In the genomic region with DNA sequence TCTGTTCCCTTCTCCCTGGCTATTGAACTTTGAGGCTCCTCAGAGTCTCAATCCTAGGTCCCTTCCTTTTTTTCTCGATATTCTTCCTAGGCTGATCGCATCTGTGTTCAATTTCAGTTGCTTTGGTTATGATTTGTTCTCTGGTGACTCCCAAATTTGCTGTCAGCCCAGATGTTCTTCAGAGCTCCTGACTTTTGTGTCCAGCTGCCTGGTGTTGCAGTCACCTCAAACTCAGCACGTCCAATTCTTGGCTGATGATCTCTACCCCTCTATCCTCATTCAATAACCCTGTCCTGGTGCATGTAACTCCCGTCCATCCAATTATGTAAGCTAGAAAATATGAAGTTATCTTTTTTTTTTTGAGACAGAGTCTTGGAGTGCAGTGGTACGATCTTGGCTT, we compare ENCODE assay signal across 29 cellular contexts.
"Had no signal": no experiment of that assay in that cellular context is flagged by ENCODE, and none has a peak within 500 bp of the region (broad histone marks: within the 10 kb centered on the region; RNA-seq: fewer than 3 reads in every experiment).

No MANE protein-coding gene starts in this region.

- H3K4me3 Mint-ChIP-seq: activated CD4-positive, alpha-beta T cell treated with anti-CD3 and anti-CD28 coated beads, Interleukin-2, amount 10 ng/mL, durations not matched to agents 24 days and 14 days; activated CD8-positive, alpha-beta T cell treated with anti-CD3 and anti-CD28 coated beads for 36 hours; activated naive CD8-positive, alpha-beta T cell treated with anti-CD3 and anti-CD28 coated beads for 36 hours; activated T-cell treated with anti-CD3 and anti-CD28 coated beads, Interleukin-2, amount 50 U/mL, for 72 hours; activated T-helper 17 cell treated with anti-CD3 and anti-CD28 coated beads, Interleukin-2, amount 50 U/mL, for 72 hours had no signal

- DNase-seq: activated CD4-positive, alpha-beta T cell treated with anti-CD3 and anti-CD28 coated beads, Interleukin-2, amount 10 ng/mL, durations not matched to agents 24 days and 14 days; activated CD4-positive, alpha-beta T cell treated with anti-CD3 and anti-CD28 coated beads, Interleukin-2, amount 50 U/mL, for 4 hours; activated CD8-positive, alpha-beta T cell treated with anti-CD3 and anti-CD28 coated beads for 36 hours; activated effector memory CD4-positive, alpha-beta T cell treated with anti-CD3 and anti-CD28 coated beads, Interleukin-2, amount 50 U/mL, for 16 hours; activated naive CD4-positive, alpha-beta T cell; activated naive CD4-positive, alpha-beta T cell treated with anti-CD3 and anti-CD28 coated beads, Interleukin-2, amount 50 U/mL, for 16 hours; activated naive CD8-positive, alpha-beta T cell treated with anti-CD3 and anti-CD28 coated beads for 36 hours; activated T-cell treated with anti-CD3 and anti-CD28 coated beads, Interleukin-2, amount 50 U/mL, for 1 hour; activated T-cell treated with anti-CD3 and anti-CD28 coated beads, Interleukin-2, amount 50 U/mL, for 72 hours; amniotic stem cell; aorta; MM.1S; MV-4-11; NCI-H1092; NCI-H1436 treated with DMSO at 0.1 percent for 48 hours; NCI-H1694 treated with DMSO at 0.1 percent for 48 hours; NCI-H2029; NCI-H510A; NCI-H526; NCI-H748 treated with DMSO at 0.1 percent for 48 hours; NK-92 treated with Interleukin-12 subunit alpha and Interleukin-12 subunit beta, amount 100 ng/mL, for 24 hours; PC-3; Peyer's patch; RPMI8226; T1000; WERI-Rb-1 had no signal

- ATAC-seq: activated CD8-positive, alpha-beta T cell treated with anti-CD3 and anti-CD28 coated beads for 36 hours; activated T-cell treated with anti-CD3 and anti-CD28 coated beads, Interleukin-2, amount 50 U/mL, for 72 hours; activated T-helper 17 cell treated with anti-CD3 and anti-CD28 coated beads, Interleukin-2, amount 50 U/mL, for 72 hours; PC-3 had no signal

- H3K36me3 ChIP-seq: cardiac muscle cell, Peyer's patch, WERI-Rb-1 had no signal

- H3K27ac Mint-ChIP-seq: activated CD4-positive, alpha-beta T cell treated with anti-CD3 and anti-CD28 coated beads, Interleukin-2, amount 10 ng/mL, durations not matched to agents 24 days and 14 days; activated CD8-positive, alpha-beta T cell treated with anti-CD3 and anti-CD28 coated beads for 36 hours; activated naive CD8-positive, alpha-beta T cell treated with anti-CD3 and anti-CD28 coated beads for 36 hours; activated T-cell treated with anti-CD3 and anti-CD28 coated beads, Interleukin-2, amount 50 U/mL, for 72 hours; activated T-helper 17 cell treated with anti-CD3 and anti-CD28 coated beads, Interleukin-2, amount 50 U/mL, for 72 hours had no signal

- H3K27me3 ChIP-seq: cardiac muscle cell, Peyer's patch had no signal

- H3K27ac ChIP-seq: cardiac muscle cell, KMS-11, Peyer's patch, WERI-Rb-1 had no signal

- H3K27me3 Mint-ChIP-seq: activated CD4-positive, alpha-beta T cell treated with anti-CD3 and anti-CD28 coated beads, Interleukin-2, amount 10 ng/mL, durations not matched to agents 24 days and 14 days; activated CD8-positive, alpha-beta T cell treated with anti-CD3 and anti-CD28 coated beads for 36 hours; activated naive CD8-positive, alpha-beta T cell treated with anti-CD3 and anti-CD28 coated beads for 36 hours; activated T-helper 17 cell treated with anti-CD3 and anti-CD28 coated beads, Interleukin-2, amount 50 U/mL, for 72 hours had no signal

- H3K4me2 ChIP-seq: KMS-11 had no signal

- H3K9me3 Mint-ChIP-seq: activated CD4-positive, alpha-beta T cell treated with anti-CD3 and anti-CD28 coated beads, Interleukin-2, amount 10 ng/mL, durations not matched to agents 24 days and 14 days; activated CD8-positive, alpha-beta T cell treated with anti-CD3 and anti-CD28 coated beads for 36 hours; activated naive CD8-positive, alpha-beta T cell treated with anti-CD3 and anti-CD28 coated beads for 36 hours; activated T-cell treated with anti-CD3 and anti-CD28 coated beads, Interleukin-2, amount 50 U/mL, for 72 hours; activated T-helper 17 cell treated with anti-CD3 and anti-CD28 coated beads, Interleukin-2, amount 50 U/mL, for 72 hours had no signal

- H3K9ac ChIP-seq: KMS-11 had no signal

- H3K9me3 ChIP-seq: Peyer's patch had no signal

- H3K4me3 ChIP-seq: cardiac muscle cell, Peyer's patch had no signal
